In genomic region chr5:31944683-31945445, GRCh38 we compare ENCODE assay signal across 12 cellular contexts.
DNase-seq lines count a peak whose midpoint lies in the region; ATAC-seq and TF ChIP-seq lines count a peak whose summit lies in the region.
"Had no signal": no experiment of that assay in that cellular context is flagged by ENCODE, and none has a peak within 500 bp of the region (broad histone marks: within the 10 kb centered on the region; RNA-seq: fewer than 3 reads in every experiment).

No MANE protein-coding gene starts in this region.

- H3K4me1 Mint-ChIP-seq in T-helper 17 cell = no peaks in the 10 kb centered on the region

- ATAC-seq in HG03432 (IDR thresholded peaks at IDR 0.05; ENCODE audit: unreplicated experiment) = no peak
- ATAC-seq in GM18502 (IDR thresholded peaks at IDR 0.05; ENCODE audit: poor library complexity, unreplicated experiment) = no peak
- ATAC-seq in T-helper 17 cell = no peak
- no peak for ATAC-seq in GM21515 (IDR thresholded peaks at IDR 0.05; ENCODE audit: unreplicated experiment)
- ATAC-seq: effector memory CD8-positive, alpha-beta T cell had no signal

- no peak overlapping the region for H3K27ac Mint-ChIP-seq in T-helper 17 cell
- H3K27ac Mint-ChIP-seq: effector memory CD8-positive, alpha-beta T cell had no signal

- no peaks in the 10 kb centered on the region for H3K36me3 ChIP-seq in BE2C
- H3K36me3 ChIP-seq: thoracic aorta had no signal

- H3K9me3 ChIP-seq in BE2C (no peaks in the 10 kb centered on the region; the same call in 1 of the 2 replicates), T-helper 17 cell (ENCODE audit: control insufficient read depth, low read length, poor library complexity, severe bottlenecking) (no peaks in the 10 kb centered on the region)
- H3K9me3 ChIP-seq: thoracic aorta had no signal

- peaks cover 33% of the 10 kb centered on the region for H3K4me1 ChIP-seq in BE2C

- H3K27me3 Mint-ChIP-seq in T-helper 17 cell = peaks cover 11% of the 10 kb centered on the region
- H3K27me3 Mint-ChIP-seq: effector memory CD8-positive, alpha-beta T cell had no signal

- peak; percentile 91 for DNase-seq in BE2C
- peak; percentile 74 for DNase-seq in HFF-Myc (ENCODE audit: extremely low read depth, low read depth)
- DNase-seq in SHP77 treated with DMSO at 0.1 percent for 48 hours (lab: John Stamatoyannopoulos, UW) = peak; percentile 82
- peak; percentile 66 for DNase-seq in left kidney (ENCODE audit: low read depth, low spot score)
- DNase-seq in T-helper 17 cell = no peak
- DNase-seq: effector memory CD8-positive, alpha-beta T cell; stimulated activated CD4-positive, alpha-beta T cell treated with anti-CD3 and anti-CD28 coated beads, Interleukin-15, amount 100 ng/mL, for 24 hours; T1000 had no signal

- H3K36me3 Mint-ChIP-seq in T-helper 17 cell (ENCODE audit: low read depth) = no peaks in the 10 kb centered on the region

- H3K27me3 ChIP-seq in BE2C = no peaks in the 10 kb centered on the region

- TF ChIP-seq CTCF in BE2C (IDR thresholded peaks at IDR 0.05; ENCODE audit: low read depth, low read length) = no peak
- TF ChIP-seq CTCF in HFF-Myc (IDR thresholded peaks at IDR 0.05; ENCODE audit: low read depth, low read length, missing control alignments) = no peak

- no peak overlapping the region for H3K4me3 Mint-ChIP-seq in T-helper 17 cell
- H3K4me3 Mint-ChIP-seq: effector memory CD8-positive, alpha-beta T cell had no signal

- H3K4me3 ChIP-seq in BE2C (ENCODE audit: low read depth, low read length) (peak overlapping the region; percentile 25), HFF-Myc (replicated peaks; ENCODE audit: low read depth, low read length) (no peak overlapping the region)
- H3K4me3 ChIP-seq: thoracic aorta had no signal

Comparison
In these comparisons a context has a peak if more than half of its experiments do, and no peak if none do; other contexts are left out.
1. DNase-seq: peak in BE2C (single experiment), HFF-Myc (single experiment), SHP77 treated with DMSO at 0.1 percent for 48 hours (single experiment) and left kidney (single experiment); none in T-helper 17 cell (0 of 3).